ENCODE assay signal across 7 cellular contexts in the genomic region with DNA sequence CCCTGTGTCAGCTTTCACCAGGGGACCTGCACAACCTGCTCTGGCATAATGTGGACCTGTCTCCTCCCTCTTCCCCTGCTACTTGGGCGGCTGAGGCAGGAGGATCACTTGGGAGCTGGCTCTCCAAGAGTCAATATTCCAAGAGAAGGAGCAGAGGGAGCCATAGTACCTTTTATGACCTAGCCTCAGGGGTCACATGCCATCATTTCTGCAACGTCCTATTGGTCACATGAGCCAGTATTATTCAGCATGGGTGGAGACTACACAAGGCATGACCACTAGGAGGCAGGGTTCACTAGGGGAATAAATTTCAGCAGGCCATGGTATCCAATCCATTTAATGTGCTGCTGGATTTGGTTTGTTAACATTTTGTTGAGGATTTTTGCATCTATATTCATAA. TPM values are rescaled to one million over a fixed set of nuclear protein-coding genes. Genes with fewer than 3 reads are reported as not detected.
DNase-seq lines count a peak whose midpoint lies in the region; ATAC-seq and TF ChIP-seq lines count a peak whose summit lies in the region.

No MANE protein-coding gene starts in this region.

- H3K27me3 ChIP-seq in left lung: peaks cover 0 to 3% of the 10 kb centered on the region in 2 donors

- DNase-seq in NCI-H1092 treated with DMSO at 0.1 percent for 48 hours (lab: John Stamatoyannopoulos, UW) (peak; percentile 53), left lung (no peak), AG08396 (ENCODE audit: low spot score) (no peak), medulla oblongata (ENCODE audit: extremely low spot score) (no peak)
- DNase-seq in activated effector memory CD4-positive, alpha-beta T cell treated with Interleukin-2 at 50 U/mL for 16 hours: peak; percentile 24

- intact Hi-C loops in left lung (cut with DNase I): no loop called here

- no peaks in the 10 kb centered on the region for H3K36me3 ChIP-seq in left lung

- H3K4me3 ChIP-seq in left lung: no peak overlapping the region

- ATAC-seq in left lung (peak; percentile 32), GM19455 (IDR thresholded peaks at IDR 0.05; ENCODE audit: unreplicated experiment) (no peak)

- TF ChIP-seq CTCF in GM12873 (IDR thresholded peaks at IDR 0.05; ENCODE audit: insufficient read depth, low read depth, low read length, missing control alignments) (peak; percentile 59), left lung (IDR thresholded peaks at IDR 0.05) (peak in 1 of 2 donors; percentile 24)

- H3K4me1 ChIP-seq in left lung: no peaks in the 10 kb centered on the region

- no peak overlapping the region for H3K27ac ChIP-seq in left lung

- peaks cover 0 to 11% of the 10 kb centered on the region in 2 donors for H3K9me3 ChIP-seq in left lung

RNA-seq across cellular contexts. Expression of a gene that starts 12.0 kb away (rescaled TPM):
- 10 to 100 TPM; 30.9 to 38.8 TPM for total RNA-seq in left lung

RNA-seq across cellular contexts. Expression of a gene that starts 28.3 kb away (rescaled TPM):
- total RNA-seq in left lung: under 1 TPM; 0.38 to 0.68 TPM

RNA-seq across cellular contexts. Expression of a gene that starts 32.0 kb away (rescaled TPM):
- 10 to 100 TPM; 23.4 to 49.8 TPM for total RNA-seq in left lung

RNA-seq across cellular contexts. Expression of a gene that starts 37.3 kb away (rescaled TPM):
- 10 to 100 TPM in 1 of 2 donors, 1 to 10 TPM in 1; 8.4 to 24.4 TPM for total RNA-seq in left lung

RNA-seq across cellular contexts. Expression of a gene that starts 45.5 kb away (rescaled TPM):
- 100 to 1,000 TPM; 162 to 166 TPM for total RNA-seq in left lung

Comparison
In these comparisons a context has a peak if more than half of its experiments do, and no peak if none do; other contexts are left out.
1. DNase-seq: peak in NCI-H1092 treated with DMSO at 0.1 percent for 48 hours (single experiment) and activated effector memory CD4-positive, alpha-beta T cell treated with Interleukin-2 at 50 U/mL for 16 hours (single experiment); none in left lung (0 of 2), AG08396 (single experiment) and medulla oblongata (single experiment).